Comparison of ENCODE assay signal across 26 cellular contexts in genomic region chr19:46287585-46287984, GRCh38. TPM values are rescaled to one million over a fixed set of nuclear protein-coding genes. Genes with fewer than 3 reads are reported as not detected.
DNase-seq lines count a peak whose midpoint lies in the region; ATAC-seq, FAIRE-seq and TF ChIP-seq lines count a peak whose summit lies in the region.
"Had no signal": no experiment of that assay in that cellular context is flagged by ENCODE, and none has a peak within 500 bp of the region (broad histone marks: within the 10 kb centered on the region; RNA-seq: fewer than 3 reads in every experiment).

No MANE protein-coding gene starts in this region.

- POLR2A ChIA-PET in activated CD8-positive, alpha-beta T cell treated with anti-CD3 and anti-CD28 coated beads, Interleukin-2, amount 10 ng/mL, durations not matched to agents 7 days and 5 days (lab: Charles Lee): no interaction called here

- FAIRE-seq in bronchial epithelial cell (lab: Jason Lieb, UNC): no peak
- FAIRE-seq: D721Med, GM12892 had no signal

- CTCF ChIA-PET in activated CD8-positive, alpha-beta T cell treated with anti-CD3 and anti-CD28 coated beads, Interleukin-2, amount 10 ng/mL, durations not matched to agents 7 days and 5 days (lab: Charles Lee): no interaction called here

- DNase-seq in NCI-H146 (lab: John Stamatoyannopoulos, UW) (peak; percentile 7), NCI-H146 treated with DMSO at 0.1 percent for 48 hours (lab: John Stamatoyannopoulos, UW; ENCODE audit: unreplicated experiment) (no peak), RKO (ENCODE audit: low spot score) (peak; percentile 62), bronchial epithelial cell (ENCODE audit: low read depth) (peak; percentile 60), kidney glomerular epithelial cell (lab: John Stamatoyannopoulos, UW) (no peak)
- no peak for DNase-seq in stimulated activated effector memory CD8-positive, alpha-beta T cell treated with anti-CD3 and anti-CD28 coated beads, Interleukin-12 subunit alpha, Interleukin-12 subunit beta, amount 100 ng/mL, for 72 hours (ENCODE audit: low spot score in 2 of 2)
- DNase-seq in activated CD8-positive, alpha-beta T cell treated with anti-CD3 and anti-CD28 coated beads, Interleukin-2, amount 10 ng/mL, durations not matched to agents 7 days and 5 days: no peak
- DNase-seq: activated CD4-positive, alpha-beta memory T cell treated with anti-CD3 and anti-CD28 coated beads, Interleukin-2, amount 10 ng/mL, durations not matched to agents 7 days and 5 days; activated T-cell treated with anti-CD3 and anti-CD28 coated beads, Interleukin-2, amount 50 U/mL, for 48 hours; foreskin keratinocyte; left colon; NCI-H2171; NCI-H526; SHP77; stimulated activated CD4-positive, alpha-beta T cell treated with anti-CD3 and anti-CD28 coated beads, Interleukin-1b, Interleukin-23, amount 100 ng/mL, for 48 hours; trophoblast cell; WERI-Rb-1 had no signal

- TF ChIP-seq CTCF in bronchial epithelial cell (IDR thresholded peaks at IDR 0.05; ENCODE audit: insufficient read depth, low read length, severe bottlenecking): no peak

- no peak overlapping the region for H3K4me3 Mint-ChIP-seq in stimulated activated effector memory CD8-positive, alpha-beta T cell treated with anti-CD3 and anti-CD28 coated beads, Interleukin-12 subunit alpha, Interleukin-12 subunit beta, amount 100 ng/mL, for 72 hours
- H3K4me3 Mint-ChIP-seq in activated CD8-positive, alpha-beta T cell treated with anti-CD3 and anti-CD28 coated beads, Interleukin-2, amount 10 ng/mL, durations not matched to agents 7 days and 5 days: no peak overlapping the region
- H3K4me3 Mint-ChIP-seq: activated CD4-positive, alpha-beta memory T cell treated with anti-CD3 and anti-CD28 coated beads, Interleukin-2, amount 10 ng/mL, durations not matched to agents 7 days and 5 days; stimulated activated naive CD8-positive, alpha-beta T cell treated with anti-CD3 and anti-CD28 coated beads, Interleukin-15, Interleukin-2, amounts not matched to agents 100 ng/mL and 50 ng/mL, for 24 hours; T-helper 1 cell treated with Interleukin-12 subunit alpha and Interleukin-12 subunit beta and Interleukin-4 antibody, amounts not matched to agents 30 μg/mL and 1 μg/mL, for 36 hours had no signal

- peak; percentile 55 for ATAC-seq in stimulated activated effector memory CD8-positive, alpha-beta T cell treated with anti-CD3 and anti-CD28 coated beads, Interleukin-12 subunit alpha, Interleukin-12 subunit beta, amount 100 ng/mL, for 72 hours
- no peak for ATAC-seq in GM19035 (IDR thresholded peaks at IDR 0.05; ENCODE audit: unreplicated experiment)
- no peak for ATAC-seq in activated CD8-positive, alpha-beta T cell treated with anti-CD3 and anti-CD28 coated beads, Interleukin-2, amount 10 ng/mL, durations not matched to agents 7 days and 5 days
- ATAC-seq: foreskin keratinocyte, left colon had no signal

- peaks cover 10% of the 10 kb centered on the region for H3K4me1 Mint-ChIP-seq in stimulated activated effector memory CD8-positive, alpha-beta T cell treated with anti-CD3 and anti-CD28 coated beads, Interleukin-12 subunit alpha, Interleukin-12 subunit beta, amount 100 ng/mL, for 72 hours
- H3K4me1 Mint-ChIP-seq in activated CD8-positive, alpha-beta T cell treated with anti-CD3 and anti-CD28 coated beads, Interleukin-2, amount 10 ng/mL, durations not matched to agents 7 days and 5 days (ENCODE audit: low read depth): peaks cover 11% of the 10 kb centered on the region

- no peaks in the 10 kb centered on the region for H3K36me3 ChIP-seq in bronchial epithelial cell (ENCODE audit: control insufficient read depth, insufficient read depth, low read length)
- H3K36me3 ChIP-seq: WERI-Rb-1 had no signal

- H3K4me3 ChIP-seq in bronchial epithelial cell (ENCODE audit: low read depth, low read length): no peak overlapping the region

- no peaks in the 10 kb centered on the region for H3K27me3 ChIP-seq in bronchial epithelial cell (ENCODE audit: control insufficient read depth, insufficient read depth, low read length)

- H3K27me3 Mint-ChIP-seq in activated CD8-positive, alpha-beta T cell treated with anti-CD3 and anti-CD28 coated beads, Interleukin-2, amount 10 ng/mL, durations not matched to agents 7 days and 5 days (ENCODE audit: low read depth): no peaks in the 10 kb centered on the region
- H3K27me3 Mint-ChIP-seq: activated CD4-positive, alpha-beta memory T cell treated with anti-CD3 and anti-CD28 coated beads, Interleukin-2, amount 10 ng/mL, durations not matched to agents 7 days and 5 days; progenitor cell of endocrine pancreas had no signal

- H3K27ac Mint-ChIP-seq in stimulated activated effector memory CD8-positive, alpha-beta T cell treated with anti-CD3 and anti-CD28 coated beads, Interleukin-12 subunit alpha, Interleukin-12 subunit beta, amount 100 ng/mL, for 72 hours: no peak overlapping the region
- no peak overlapping the region for H3K27ac Mint-ChIP-seq in activated CD8-positive, alpha-beta T cell treated with anti-CD3 and anti-CD28 coated beads, Interleukin-2, amount 10 ng/mL, durations not matched to agents 7 days and 5 days
- H3K27ac Mint-ChIP-seq: activated CD4-positive, alpha-beta memory T cell treated with anti-CD3 and anti-CD28 coated beads, Interleukin-2, amount 10 ng/mL, durations not matched to agents 7 days and 5 days; activated naive CD4-positive, alpha-beta T cell treated with anti-CD3 and anti-CD28 coated beads, Interleukin-2, amount 50 U/mL, for 72 hours; progenitor cell of endocrine pancreas; stimulated activated naive CD8-positive, alpha-beta T cell treated with anti-CD3 and anti-CD28 coated beads, Interleukin-15, Interleukin-2, amounts not matched to agents 100 ng/mL and 50 ng/mL, for 24 hours; T-helper 1 cell treated with Interleukin-12 subunit alpha and Interleukin-12 subunit beta and Interleukin-4 antibody, amounts not matched to agents 30 μg/mL and 1 μg/mL, for 36 hours had no signal

- H3K9me3 Mint-ChIP-seq in stimulated activated effector memory CD8-positive, alpha-beta T cell treated with anti-CD3 and anti-CD28 coated beads, Interleukin-12 subunit alpha, Interleukin-12 subunit beta, amount 100 ng/mL, for 72 hours: no peaks in the 10 kb centered on the region
- no peaks in the 10 kb centered on the region for H3K9me3 Mint-ChIP-seq in activated CD8-positive, alpha-beta T cell treated with anti-CD3 and anti-CD28 coated beads, Interleukin-2, amount 10 ng/mL, durations not matched to agents 7 days and 5 days (ENCODE audit: insufficient read depth)

- no peaks in the 10 kb centered on the region for H3K36me3 Mint-ChIP-seq in stimulated activated effector memory CD8-positive, alpha-beta T cell treated with anti-CD3 and anti-CD28 coated beads, Interleukin-12 subunit alpha, Interleukin-12 subunit beta, amount 100 ng/mL, for 72 hours
- peaks cover 5% of the 10 kb centered on the region for H3K36me3 Mint-ChIP-seq in activated CD8-positive, alpha-beta T cell treated with anti-CD3 and anti-CD28 coated beads, Interleukin-2, amount 10 ng/mL, durations not matched to agents 7 days and 5 days (ENCODE audit: low read depth)

RNA-seq across cellular contexts. Expression of gene HIF3A, which starts 9.3 kb away (rescaled TPM):
- 0.13 and 0.53 TPM in 2 replicates for total RNA-seq in bronchial epithelial cell
- not detected for total RNA-seq in activated CD8-positive, alpha-beta T cell treated with anti-CD3 and anti-CD28 coated beads, Interleukin-2, amount 10 ng/mL, durations not matched to agents 7 days and 5 days
- total RNA-seq: A172; activated CD4-positive, alpha-beta memory T cell treated with anti-CD3 and anti-CD28 coated beads, Interleukin-2, amount 10 ng/mL, durations not matched to agents 7 days and 5 days; activated naive CD4-positive, alpha-beta T cell treated with anti-CD3 and anti-CD28 coated beads, Interleukin-2, amount 50 U/mL, for 72 hours; foreskin keratinocyte; mononuclear cell had no signal

RNA-seq across cellular contexts. Expression of gene IGFL1, which starts 58.0 kb away (rescaled TPM):
- not detected in 2 replicates for total RNA-seq in bronchial epithelial cell
- total RNA-seq in activated CD8-positive, alpha-beta T cell treated with anti-CD3 and anti-CD28 coated beads, Interleukin-2, amount 10 ng/mL, durations not matched to agents 7 days and 5 days: not detected
- total RNA-seq: activated CD4-positive, alpha-beta memory T cell treated with anti-CD3 and anti-CD28 coated beads, Interleukin-2, amount 10 ng/mL, durations not matched to agents 7 days and 5 days; activated naive CD4-positive, alpha-beta T cell treated with anti-CD3 and anti-CD28 coated beads, Interleukin-2, amount 50 U/mL, for 72 hours; left colon; mononuclear cell; progenitor cell of endocrine pancreas had no signal

RNA-seq across cellular contexts. Expression of gene PPP5C, which starts 59.3 kb away (rescaled TPM):
- 31.3 and 45.2 TPM in 2 replicates for total RNA-seq in bronchial epithelial cell
- 100 to 1,000 TPM; 118 to 126 TPM for total RNA-seq in activated CD8-positive, alpha-beta T cell treated with anti-CD3 and anti-CD28 coated beads, Interleukin-2, amount 10 ng/mL, durations not matched to agents 7 days and 5 days

Comparison
In these comparisons a context has a peak if more than half of its experiments do, and no peak if none do; other contexts are left out.
1. DNase-seq: peak in NCI-H146 (single experiment), RKO (single experiment) and bronchial epithelial cell (single experiment); none in NCI-H146 treated with DMSO at 0.1 percent for 48 hours (single experiment), stimulated activated effector memory CD8-positive, alpha-beta T cell treated with anti-CD3 and anti-CD28 coated beads, Interleukin-12 subunit alpha, Interleukin-12 subunit beta, amount 100 ng/mL, for 72 hours (0 of 2), activated CD8-positive, alpha-beta T cell treated with anti-CD3 and anti-CD28 coated beads, Interleukin-2, amount 10 ng/mL, durations not matched to agents 7 days and 5 days (single experiment) and kidney glomerular epithelial cell (single experiment).